2 cellular contexts compared by ENCODE assay signal in the genomic region with DNA sequence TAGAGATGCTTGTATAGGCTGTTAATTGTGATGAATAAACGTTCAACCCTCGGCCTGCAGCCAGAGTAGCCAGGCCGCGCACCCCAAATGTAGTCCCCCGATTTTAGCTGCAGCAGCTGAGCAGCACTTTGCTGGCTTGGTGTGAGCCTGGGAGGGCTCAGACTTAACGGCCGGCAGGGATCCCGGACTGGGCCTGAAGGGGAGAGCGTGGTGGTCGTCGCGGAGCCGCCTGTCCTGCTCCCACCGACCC.
TF ChIP-seq lines count a peak whose summit lies in the region.

No MANE protein-coding gene starts in this region.

TF ChIP-seq in H1, 55 proteins besides CTCF, POLR2A, EP300 and RAD21:
- TF ChIP-seq MAFK (IDR thresholded peaks at IDR 0.05; ENCODE audit: low read depth, low read length), result no peak
- TF ChIP-seq GABPA (IDR thresholded peaks at IDR 0.05; ENCODE audit: borderline replicate concordance, insufficient read depth, low read length), result no peak
- no peak for TF ChIP-seq RBBP5 (IDR thresholded peaks at IDR 0.05; ENCODE audit: borderline replicate concordance, low read depth, low read length)
- TF ChIP-seq FOSL1 (IDR thresholded peaks at IDR 0.05; ENCODE audit: insufficient read depth, low read depth, low read length), result no peak
- no peak for TF ChIP-seq BRCA1 (IDR thresholded peaks at IDR 0.05; ENCODE audit: low read depth, low read length)
- no peak for TF ChIP-seq SP4 (IDR thresholded peaks at IDR 0.05; ENCODE audit: low read length)
- TF ChIP-seq KDM5A (IDR thresholded peaks at IDR 0.05; ENCODE audit: low read length), result no peak
- TF ChIP-seq, protein P1, sequence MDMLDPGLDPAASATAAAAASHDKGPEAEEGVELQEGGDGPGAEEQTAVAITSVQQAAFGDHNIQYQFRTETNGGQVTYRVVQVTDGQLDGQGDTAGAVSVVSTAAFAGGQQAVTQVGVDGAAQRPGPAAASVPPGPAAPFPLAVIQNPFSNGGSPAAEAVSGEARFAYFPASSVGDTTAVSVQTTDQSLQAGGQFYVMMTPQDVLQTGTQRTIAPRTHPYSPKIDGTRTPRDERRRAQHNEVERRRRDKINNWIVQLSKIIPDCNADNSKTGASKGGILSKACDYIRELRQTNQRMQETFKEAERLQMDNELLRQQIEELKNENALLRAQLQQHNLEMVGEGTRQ (IDR thresholded peaks at IDR 0.05; ENCODE audit: low read length), result no peak
- no peak for TF ChIP-seq POLR2AphosphoS5 (IDR thresholded peaks at IDR 0.05; ENCODE audit: low read depth, low read length)

TF ChIP-seq in neural cell, 6 proteins besides CTCF, POLR2A, EP300 and RAD21:
- peak; percentile 21 for TF ChIP-seq TAF1 (IDR thresholded peaks at IDR 0.05; ENCODE audit: low read depth)
- TF ChIP-seq, protein P2, sequence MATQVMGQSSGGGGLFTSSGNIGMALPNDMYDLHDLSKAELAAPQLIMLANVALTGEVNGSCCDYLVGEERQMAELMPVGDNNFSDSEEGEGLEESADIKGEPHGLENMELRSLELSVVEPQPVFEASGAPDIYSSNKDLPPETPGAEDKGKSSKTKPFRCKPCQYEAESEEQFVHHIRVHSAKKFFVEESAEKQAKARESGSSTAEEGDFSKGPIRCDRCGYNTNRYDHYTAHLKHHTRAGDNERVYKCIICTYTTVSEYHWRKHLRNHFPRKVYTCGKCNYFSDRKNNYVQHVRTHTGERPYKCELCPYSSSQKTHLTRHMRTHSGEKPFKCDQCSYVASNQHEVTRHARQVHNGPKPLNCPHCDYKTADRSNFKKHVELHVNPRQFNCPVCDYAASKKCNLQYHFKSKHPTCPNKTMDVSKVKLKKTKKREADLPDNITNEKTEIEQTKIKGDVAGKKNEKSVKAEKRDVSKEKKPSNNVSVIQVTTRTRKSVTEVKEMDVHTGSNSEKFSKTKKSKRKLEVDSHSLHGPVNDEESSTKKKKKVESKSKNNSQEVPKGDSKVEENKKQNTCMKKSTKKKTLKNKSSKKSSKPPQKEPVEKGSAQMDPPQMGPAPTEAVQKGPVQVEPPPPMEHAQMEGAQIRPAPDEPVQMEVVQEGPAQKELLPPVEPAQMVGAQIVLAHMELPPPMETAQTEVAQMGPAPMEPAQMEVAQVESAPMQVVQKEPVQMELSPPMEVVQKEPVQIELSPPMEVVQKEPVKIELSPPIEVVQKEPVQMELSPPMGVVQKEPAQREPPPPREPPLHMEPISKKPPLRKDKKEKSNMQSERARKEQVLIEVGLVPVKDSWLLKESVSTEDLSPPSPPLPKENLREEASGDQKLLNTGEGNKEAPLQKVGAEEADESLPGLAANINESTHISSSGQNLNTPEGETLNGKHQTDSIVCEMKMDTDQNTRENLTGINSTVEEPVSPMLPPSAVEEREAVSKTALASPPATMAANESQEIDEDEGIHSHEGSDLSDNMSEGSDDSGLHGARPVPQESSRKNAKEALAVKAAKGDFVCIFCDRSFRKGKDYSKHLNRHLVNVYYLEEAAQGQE (IDR thresholded peaks at IDR 0.05; ENCODE audit: borderline replicate concordance), result no peak
